In genomic region chr13:44432595-44432994, GRCh38 we compare ENCODE assay signal across 17 cellular contexts. TPM values are rescaled to one million over a fixed set of nuclear protein-coding genes. Genes with fewer than 3 reads are reported as not detected.
DNase-seq lines count a peak whose midpoint lies in the region; FAIRE-seq and TF ChIP-seq lines count a peak whose summit lies in the region.
"Had no signal": no experiment of that assay in that cellular context is flagged by ENCODE, and none has a peak within 500 bp of the region (broad histone marks: within the 10 kb centered on the region; RNA-seq: fewer than 3 reads in every experiment).

No MANE protein-coding gene starts in this region.

- no peak overlapping the region for H3K4ac ChIP-seq in H1 (replicated peaks; ENCODE audit: insufficient read length, low read depth, low read length)

- no peaks in the 10 kb centered on the region; a peak in 1 of 4 replicates for H3K9me3 ChIP-seq in H1 (ENCODE audit: insufficient read depth in 2 of 2, low read depth in 1 of 2, low read length in 1 of 2)
- no peaks in the 10 kb centered on the region for H3K9me3 ChIP-seq in muscle layer of duodenum (ENCODE audit: control insufficient read depth in 1 of 2, low read length in 2 of 2)
- H3K9me3 ChIP-seq in transverse colon = no peaks in the 10 kb centered on the region
- H3K9me3 ChIP-seq in SJCRH30 (replicated peaks) = no peaks in the 10 kb centered on the region
- H3K9me3 ChIP-seq: colonic mucosa, neutrophil, SK-N-SH had no signal

- H2AK5ac ChIP-seq in H1 (ENCODE audit: low read depth, low read length) = no peak overlapping the region

- H3K4me2 ChIP-seq in H1 (ENCODE audit: insufficient read depth in 1 of 2, low read depth in 2 of 2, low read length in 2 of 2) = no peak overlapping the region
- H3K4me2 ChIP-seq: KMS-11 had no signal

- intact Hi-C loops in transverse colon (cut with DNase I; ENCODE audit: low total_unique reads) = loop anchor here (10.0 kb wide), 2 partner anchors 128 to 218 kb away; no protein-coding TSS in a partner anchor

- FAIRE-seq in H1 (lab: Jason Lieb, UNC) = no peak
- FAIRE-seq in D721Med (lab: Jason Lieb, UNC) = no peak
- FAIRE-seq: GM12878 had no signal

- H3K36me3 ChIP-seq in H1 (ENCODE audit: control insufficient read depth in 2 of 4, insufficient read depth in 4 of 4, low read length in 3 of 4) (peaks cover 6 to 24% (median 14%) of the 10 kb centered on the region in 4 experiments), muscle layer of duodenum (ENCODE audit: control insufficient read depth in 1 of 2, insufficient read depth in 2 of 2, low read length in 2 of 2) (peaks cover 20 to 33% of the 10 kb centered on the region in 2 donors), transverse colon (peaks cover 0 to 12% (median 4%) of the 10 kb centered on the region in 4 donors), SJCRH30 (peaks cover 6% of the 10 kb centered on the region)
- H3K36me3 ChIP-seq: colonic mucosa, neutrophil had no signal

- no peak overlapping the region for H2BK5ac ChIP-seq in H1 (ENCODE audit: low read depth, low read length)

- H3K56ac ChIP-seq in H1 (replicated peaks; ENCODE audit: insufficient read length, low read depth, low read length) = no peak overlapping the region

- no peak for TF ChIP-seq RAD21 in H1 (IDR thresholded peaks at IDR 0.05 in 1 of 2, conservative IDR thresholded peaks at IDR 0.05 in 1 of 2; ENCODE audit: low read depth in 2 of 2, low read length in 2 of 2)

- TF ChIP-seq CTCF in RWPE1 (conservative IDR thresholded peaks at IDR 0.05; ENCODE audit: low read depth) (no peak), H1 (IDR thresholded peaks at IDR 0.05; ENCODE audit: control extremely low read depth in 1 of 3, insufficient read depth in 1 of 3, low read depth in 1 of 3, low read length in 3 of 3) (no peak), transverse colon (IDR thresholded peaks at IDR 0.05) (no peak), D721Med (IDR thresholded peaks at IDR 0.05; ENCODE audit: insufficient read depth, missing control alignments) (no peak)

- peaks cover 0 to 9% of the 10 kb centered on the region in 2 experiments for H4K20me1 ChIP-seq in H1 (replicated peaks in 1 of 2; ENCODE audit: control insufficient read depth in 1 of 2, insufficient read depth in 2 of 2, low read length in 2 of 2)

- H2AFZ ChIP-seq in H1 (ENCODE audit: low read length) = no peak overlapping the region

- 0 out of 2 replicates have a peak, but pooled peaks cover 2% of the 10 kb centered on the region for H3K23me2 ChIP-seq in H1 (ENCODE audit: low read depth, low read length)

- peaks cover 0 to 27% of the 10 kb centered on the region in 2 experiments; a peak in 2 of 4 replicates for H3K79me2 ChIP-seq in H1 (ENCODE audit: control insufficient read depth in 1 of 2, insufficient read depth in 2 of 2, low read length in 2 of 2)

- H2BK12ac ChIP-seq in H1 (ENCODE audit: low read depth, low read length) = no peak overlapping the region

- DNase-seq in RWPE1 (ENCODE audit: low spot score) (no peak), H1 (ENCODE audit: low read depth in 1 of 2, low spot score in 2 of 2) (peak in 1 of 2 experiments; percentile 38), transverse colon (no peak), D721Med (ENCODE audit: insufficient read length, low spot score) (no peak), amniotic stem cell (lab: John Stamatoyannopoulos, UW) (no peak), SJCRH30 (no peak)
- DNase-seq: activated CD4-positive, alpha-beta memory T cell treated with anti-CD3 and anti-CD28 coated beads for 36 hours; colonic mucosa; NCI-H1417; NCI-H446 treated with DMSO at 0.1 percent for 48 hours; SK-N-SH had no signal

- TF ChIP-seq EP300 in H1 (IDR thresholded peaks at IDR 0.05; ENCODE audit: borderline replicate concordance in 1 of 2, low read depth in 2 of 2, low read length in 2 of 2) = no peak
- no peak for TF ChIP-seq EP300 in transverse colon (IDR thresholded peaks at IDR 0.05; ENCODE audit: low read depth)

- H3K27me3 ChIP-seq in H1 (replicated peaks in 1 of 4; ENCODE audit: control insufficient read depth in 3 of 4, extremely low read depth in 1 of 4, insufficient read depth in 3 of 4, low read length in 3 of 4) (no peaks in the 10 kb centered on the region), muscle layer of duodenum (ENCODE audit: low read depth, low read length) (no peaks in the 10 kb centered on the region), transverse colon (no peaks in the 10 kb centered on the region), SJCRH30 (no peaks in the 10 kb centered on the region)
- H3K27me3 ChIP-seq: colonic mucosa had no signal

- H3K9ac ChIP-seq in H1 (replicated peaks in 1 of 4; ENCODE audit: extremely low read depth in 1 of 4, low read depth in 3 of 4, low read length in 3 of 4) = no peak overlapping the region
- H3K9ac ChIP-seq: KMS-11, SK-N-SH had no signal

- H3K4me1 ChIP-seq in H1 (replicated peaks in 1 of 4; ENCODE audit: control insufficient read depth in 3 of 4, insufficient read depth in 4 of 4, low read length in 3 of 4) (peaks cover 0 to 8% (median 5%) of the 10 kb centered on the region in 4 experiments; a peak in 5 of 7 replicates), muscle layer of duodenum (ENCODE audit: control insufficient read depth in 1 of 2, insufficient read depth in 2 of 2, low read length in 2 of 2) (peaks cover 2 to 24% of the 10 kb centered on the region in 2 donors), transverse colon (peaks cover under 1 to 28% (median 22%) of the 10 kb centered on the region in 4 donors), SJCRH30 (no peaks in the 10 kb centered on the region)

- POLR2A ChIA-PET in RWPE1 (lab: Yijun Ruan, JAX; ENCODE audit: low non-redundant PET) = no interaction called here
- POLR2A ChIA-PET in H1 (lab: Charles Lee; ENCODE audit: partially characterized antibody) = interaction anchor here (0.9 to 10.8 kb wide), 7 partner anchors 10 to 291 kb away, joined by 3 to 125 read pairs (median 4); no protein-coding TSS in a partner anchor

- no peak overlapping the region for H4K8ac ChIP-seq in H1 (ENCODE audit: extremely low read depth, insufficient read depth, low read length)

- H2BK20ac ChIP-seq in H1 (ENCODE audit: low read length) = no peak overlapping the region

- no peak overlapping the region for H3K4me3 ChIP-seq in H1 (ENCODE audit: extremely low read depth in 1 of 4, insufficient read depth in 2 of 4, low read depth in 3 of 4, low read length in 4 of 4)
- H3K4me3 ChIP-seq in muscle layer of duodenum (ENCODE audit: low read depth in 1 of 2, low read length in 2 of 2) = peak overlapping the region; percentile 86 to 98
- peak overlapping the region in 1 of 4 donors; percentile 65 for H3K4me3 ChIP-seq in transverse colon
- H3K4me3 ChIP-seq in SJCRH30 = no peak overlapping the region
- H3K4me3 ChIP-seq: colonic mucosa, GM12878, lung had no signal

- no peak overlapping the region for H3K18ac ChIP-seq in H1 (ENCODE audit: extremely low read depth, low read length)

- 94% methylated on average over 6 of the region's 6 CpGs; no CpG with 5 or more reads in 1 of the 2 experiments for WGBS in H1 (ENCODE audit: extremely low coverage in 1 of 2, insufficient coverage in 1 of 2, insufficient read length in 1 of 2, insufficient replicate concordance in 2 of 2, low coverage in 1 of 2, low lambda C conversion rate in 2 of 2, missing lambda C conversion rate in 1 of 2), 2 experiments
- 85 to 86% methylated on average over 6 of the region's 6 CpGs for WGBS in transverse colon (ENCODE audit: low coverage in 1 of 2), 2 donors

- TF ChIP-seq POLR2A in H1 (IDR thresholded peaks at IDR 0.05; ENCODE audit: control extremely low read depth in 1 of 2, low read depth in 2 of 2, low read length in 2 of 2) = peak in 1 of 2 experiments; percentile 76; a peak in 2 of 3 replicates
- no peak for TF ChIP-seq POLR2A in transverse colon (IDR thresholded peaks at IDR 0.05)

- H4K5ac ChIP-seq in H1 (ENCODE audit: insufficient read length, low read depth, low read length) = no peak overlapping the region

- H4K91ac ChIP-seq in H1 (replicated peaks; ENCODE audit: insufficient read length, low read length) = no peak overlapping the region

- no peak overlapping the region for H3K23ac ChIP-seq in H1 (ENCODE audit: insufficient read length)

- in situ Hi-C loops in transverse colon (cut with MboI; ENCODE audit: low pct_ligation_motif_present in 1 of 4, low pct_unique_long_range_greater_than_20kb in 1 of 4, low sequenced_read_pairs in 3 of 4) = loop anchor here in 3 of 4 donors (10.0 to 25.0 kb wide), 4 partner anchors 245 to 528 kb away; no protein-coding TSS in a partner anchor

- H3K27ac ChIP-seq in RWPE1 = peak overlapping the region; percentile 62
- H3K27ac ChIP-seq in H1 (ENCODE audit: low read depth, low read length) = no peak overlapping the region
- H3K27ac ChIP-seq in muscle layer of duodenum (ENCODE audit: low read length) = no peak overlapping the region
- H3K27ac ChIP-seq in transverse colon = peak overlapping the region; percentile 3 to 91 (median 62)
- H3K27ac ChIP-seq in SJCRH30 = no peak overlapping the region
- H3K27ac ChIP-seq: KMS-11, neutrophil had no signal

- H2BK15ac ChIP-seq in H1 (ENCODE audit: low read length) = no peak overlapping the region

- no peak overlapping the region for H2BK120ac ChIP-seq in H1 (replicated peaks; ENCODE audit: low read depth, low read length)

- CTCF ChIA-PET in RWPE1 (lab: Yijun Ruan, JAX) (no interaction called here), H1 (lab: Charles Lee; ENCODE audit: partially characterized antibody) (interaction anchor here (1.2 to 2.8 kb wide), 4 partner anchors 9 to 524 kb away, joined by 3 to 12 read pairs (median 4); no protein-coding TSS in a partner anchor)

- no peak overlapping the region for H3K14ac ChIP-seq in H1 (ENCODE audit: insufficient read length)

- no peaks in the 10 kb centered on the region; the same call in 1 of the 2 replicates for H3K79me1 ChIP-seq in H1 (ENCODE audit: low read depth, low read length)

TF ChIP-seq in H1, 55 proteins besides CTCF, POLR2A, EP300 and RAD21:
- TF ChIP-seq POLR2AphosphoS5 (IDR thresholded peaks at IDR 0.05; ENCODE audit: low read depth, low read length) (peak; percentile 62; the same call in 1 of the 2 replicates), SP1 (IDR thresholded peaks at IDR 0.05; ENCODE audit: low read depth, low read length) (no peak)
TF ChIP-seq in H1: peak in this region for 1.

RNA-seq across cellular contexts. Expression of gene SERP2, which starts 59.0 kb away (rescaled TPM):
- total RNA-seq in H1 (2021; fragmentation: NEBNext Ultra II Directional; extraction: Animal tissue kit (Norgen Biotek cat#: 25700)) = 1.7 and 2.0 TPM in 2 replicates
- polyA plus RNA-seq in H1 (2011; rRNA removed) = 2.1 and 2.3 TPM in 2 replicates
- 2.4 TPM for polyA plus RNA-seq in H1 (2011; cell fraction: cytosol; rRNA removed)
- polyA plus RNA-seq in H1 (2011; cell fraction: nucleus; rRNA removed) = 2.1 TPM
- 1.5 to 3.2 TPM (median 2.6 TPM) in 4 replicates for polyA plus RNA-seq in H1 (2012, experiment 1 of 2)
- 3.5 TPM for polyA plus RNA-seq in H1 (2012, experiment 2 of 2)
- polyA plus RNA-seq in H1 (2013, experiment 1 of 2) = 1.3 TPM
- polyA plus RNA-seq in H1 (2013, experiment 2 of 2) = 2.0 TPM
- polyA minus RNA-seq in H1 (2011; rRNA and poly(A)+ RNA removed) = 0.54 and 2.7 TPM in 2 replicates
- 2.6 TPM for polyA minus RNA-seq in H1 (2011; cell fraction: cytosol; rRNA and poly(A)+ RNA removed)
- polyA minus RNA-seq in H1 (2011; cell fraction: nucleus; rRNA and poly(A)+ RNA removed) = 1.5 TPM
- total RNA-seq in transverse colon = 1 to 10 TPM in 2 of 4 donors, not detected in 2; 1.8 to 2.4 TPM
- total RNA-seq in SJCRH30 (2014; rRNA removed; shearing (Covaris generic)) = not detected in 2 replicates
- total RNA-seq: activated CD4-positive, alpha-beta memory T cell treated with anti-CD3 and anti-CD28 coated beads for 36 hours; activated T-helper 1 cell treated with anti-CD3 and anti-CD28 coated beads, Interleukin-12 subunit alpha, Interleukin-12 subunit beta, Interleukin-2, Interleukin-4 antibody, amounts not matched to agents 30 ng/mL and 10 ng/mL and 1 ng/mL, durations not matched to agents 14 hours and 24 hours and 36 hours; GM12878 had no signal
- polyA plus RNA-seq: GM12878 had no signal

Comparison
In these comparisons a context has a peak if more than half of its experiments do, and no peak if none do; other contexts are left out.
1. H3K27ac ChIP-seq: peak in RWPE1 (single experiment) and transverse colon (4 of 4); none in H1 (single experiment), muscle layer of duodenum (single experiment) and SJCRH30 (single experiment).
2. H3K4me3 ChIP-seq: peak in muscle layer of duodenum (2 of 2); none in H1 (0 of 4) and SJCRH30 (single experiment).